Comparison of ENCODE assay signal across 26 cellular contexts in the genomic region with DNA sequence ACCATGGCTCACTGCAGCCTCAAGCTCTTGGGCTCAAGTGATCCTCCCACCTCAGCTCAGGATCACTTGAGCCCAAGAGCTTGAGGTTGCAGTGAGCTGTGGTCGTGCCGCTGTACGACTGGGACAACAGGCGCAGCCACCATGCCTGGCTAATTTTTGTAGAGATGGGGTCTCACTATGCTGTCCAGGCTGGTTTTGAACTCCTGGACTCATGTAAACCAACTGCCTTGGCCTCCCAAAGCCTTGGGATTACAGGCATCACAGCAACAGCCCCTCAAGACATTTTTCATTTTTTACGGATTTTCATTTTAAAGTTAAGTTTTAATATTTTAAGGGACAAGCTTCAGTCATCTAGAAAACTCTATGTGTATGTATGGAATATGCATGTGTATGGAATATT.
"Had no signal": no experiment of that assay in that cellular context is flagged by ENCODE, and none has a peak within 500 bp of the region (broad histone marks: within the 10 kb centered on the region; RNA-seq: fewer than 3 reads in every experiment).

No MANE protein-coding gene starts in this region.

- DNase-seq: naive thymus-derived CD4-positive, alpha-beta T cell; natural killer cell; occipital lobe; ovary; posterior cingulate gyrus; psoas muscle; right cardiac atrium; spleen; stimulated activated CD4-positive, alpha-beta T cell treated with anti-CD3 and anti-CD28 coated beads, Interleukin-12 subunit alpha, Interleukin-12 subunit beta, amount 100 ng/mL, for 4 hours; stimulated activated CD4-positive, alpha-beta T cell treated with anti-CD3 and anti-CD28 coated beads, Interleukin-1b, Interleukin-23, amount 100 ng/mL, for 48 hours; stimulated activated CD4-positive, alpha-beta T cell treated with anti-CD3 and anti-CD28 coated beads, Interleukin-4, amount 100 ng/mL, for 1 hour; stimulated activated naive B cell treated with anti-CD40 and anti-IgM and Interleukin-4, amounts not matched to agents 10 μg/mL and 1 μg/mL and 100 μg/mL, for 72 hours; stimulated activated naive CD4-positive, alpha-beta T cell treated with Interleukin-2 at 50 U/mL for 16 hours; stomach; tibial artery; transverse colon; upper lobe of left lung had no signal

- H3K36me3 ChIP-seq: ovary had no signal

- H3K79me2 ChIP-seq: parathyroid adenoma had no signal

- H2AFZ ChIP-seq: neural progenitor cell, parathyroid adenoma had no signal

- FAIRE-seq: urothelium cell line had no signal

- H3K9me3 ChIP-seq: ovary, psoas muscle, spleen, stomach, thoracic aorta, tibial artery, transverse colon, upper lobe of left lung, vagina had no signal

- H3K4me2 ChIP-seq: neural progenitor cell, smooth muscle cell had no signal

- H3K27ac ChIP-seq: neural progenitor cell, ovary, parathyroid adenoma, psoas muscle, skin epidermis, spleen, stomach, thoracic aorta, tibial artery, transverse colon, upper lobe of left lung, vagina had no signal

- H3K27me3 ChIP-seq: neural progenitor cell, ovary, spleen, stomach, tibial artery, transverse colon, upper lobe of left lung, vagina had no signal

- H3K4me3 ChIP-seq: neural progenitor cell, ovary, psoas muscle, skin epidermis, smooth muscle cell, spleen, stomach, thoracic aorta, tibial artery, transverse colon, upper lobe of left lung, vagina had no signal

- H3K4me1 ChIP-seq: neural progenitor cell, parathyroid adenoma, psoas muscle, spleen, stomach, tibial artery, transverse colon, upper lobe of left lung, vagina had no signal

- H3K9ac ChIP-seq: neural progenitor cell, parathyroid adenoma had no signal

- ATAC-seq: naive thymus-derived CD4-positive, alpha-beta T cell; natural killer cell; psoas muscle; right cardiac atrium; sciatic nerve; stimulated activated effector memory CD8-positive, alpha-beta T cell treated with anti-CD3 and anti-CD28 coated beads, Interleukin-12 subunit alpha, Interleukin-12 subunit beta, amount 100 ng/mL, for 72 hours; stimulated activated naive B cell treated with anti-CD40 and anti-IgM and Interleukin-4, amounts not matched to agents 10 μg/mL and 1 μg/mL and 100 μg/mL, for 72 hours had no signal
